16 cellular contexts compared by ENCODE assay signal in the genomic region with DNA sequence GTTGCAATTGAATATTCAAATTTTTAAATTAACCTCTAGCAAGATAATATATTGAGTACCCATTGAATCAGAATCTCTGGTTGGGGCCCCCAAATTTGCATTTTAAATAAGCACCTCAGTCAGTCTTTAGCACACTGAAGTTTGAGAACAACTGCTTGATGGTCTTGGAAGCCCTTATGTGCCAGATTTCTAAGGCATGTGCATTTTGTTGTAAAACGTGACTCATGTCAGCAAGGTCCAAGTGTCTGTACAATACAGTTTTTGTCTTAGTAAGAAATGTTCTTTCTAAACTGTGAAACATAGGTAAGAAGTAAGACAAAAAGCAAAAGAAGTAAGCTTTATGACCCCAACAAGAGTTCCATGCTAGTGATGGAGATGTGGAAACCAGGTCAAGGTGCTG. TPM values are rescaled to one million over a fixed set of nuclear protein-coding genes. Genes with fewer than 3 reads are reported as not detected.
A peak's percentile ranks its signal among the peaks of the same experiment; 100 is the strongest.
DNase-seq lines count a peak whose midpoint lies in the region; ATAC-seq and TF ChIP-seq lines count a peak whose summit lies in the region.
"Had no signal": no experiment of that assay in that cellular context is flagged by ENCODE, and none has a peak within 500 bp of the region (broad histone marks: within the 10 kb centered on the region; RNA-seq: fewer than 3 reads in every experiment).

No MANE protein-coding gene starts in this region.

- H3K79me2 ChIP-seq in GM23248 (ENCODE audit: insufficient read depth), result peaks cover 92% of the 10 kb centered on the region

- peaks cover 4% of the 10 kb centered on the region; the same call in 1 of the 2 replicates for H4K20me1 ChIP-seq in GM23248 (ENCODE audit: insufficient read depth)

- H3K9me3 ChIP-seq in GM23248 (ENCODE audit: low read depth) (no peaks in the 10 kb centered on the region), A673 (ENCODE audit: low read depth, low read length, poor library complexity, severe bottlenecking) (no peaks in the 10 kb centered on the region), ascending aorta (no peaks in the 10 kb centered on the region)

- H3K27me3 ChIP-seq in GM23248 (replicated peaks; ENCODE audit: insufficient read depth) (no peaks in the 10 kb centered on the region), A673 (replicated peaks; ENCODE audit: insufficient read depth, low read depth, low read length, poor library complexity) (no peaks in the 10 kb centered on the region), ascending aorta (no peaks in the 10 kb centered on the region)

- no peaks in the 10 kb centered on the region for H3K27me3 Mint-ChIP-seq in activated CD8-positive, alpha-beta T cell treated with anti-CD3 and anti-CD28 coated beads, Interleukin-2, amount 10 ng/mL, durations not matched to agents 7 days and 5 days (ENCODE audit: low read depth)
- no peaks in the 10 kb centered on the region for H3K27me3 Mint-ChIP-seq in activated CD8-positive, alpha-beta T cell treated with anti-CD3 and anti-CD28 coated beads for 36 hours
- H3K27me3 Mint-ChIP-seq in effector memory CD8-positive, alpha-beta T cell, result no peaks in the 10 kb centered on the region
- H3K27me3 Mint-ChIP-seq in memory B cell, result no peaks in the 10 kb centered on the region

- H3K4me1 ChIP-seq in GM23248 (ENCODE audit: insufficient read depth) (peaks cover 5% of the 10 kb centered on the region; the same call in 1 of the 2 replicates), A673 (ENCODE audit: insufficient read depth, low read length, poor library complexity, severe bottlenecking) (no peaks in the 10 kb centered on the region), ascending aorta (no peaks in the 10 kb centered on the region)

- in situ Hi-C loops in GM23248 (cut with MboI), result no loop called here

- H3K27ac ChIP-seq in GM23248, result 0 out of 2 replicates have a peak overlapping the region, but pooled peaks have one; percentile 8
- no peak overlapping the region for H3K27ac ChIP-seq in A673 (ENCODE audit: low read depth, low read length, poor library complexity, severe bottlenecking)
- H3K27ac ChIP-seq in ascending aorta, result no peak overlapping the region
- H3K27ac ChIP-seq: C4-2B had no signal

- H3K9me3 Mint-ChIP-seq in activated CD8-positive, alpha-beta T cell treated with anti-CD3 and anti-CD28 coated beads, Interleukin-2, amount 10 ng/mL, durations not matched to agents 7 days and 5 days (ENCODE audit: insufficient read depth), result no peaks in the 10 kb centered on the region
- H3K9me3 Mint-ChIP-seq in activated CD8-positive, alpha-beta T cell treated with anti-CD3 and anti-CD28 coated beads for 36 hours, result no peaks in the 10 kb centered on the region
- no peaks in the 10 kb centered on the region for H3K9me3 Mint-ChIP-seq in effector memory CD8-positive, alpha-beta T cell
- H3K9me3 Mint-ChIP-seq in memory B cell, result no peaks in the 10 kb centered on the region

- TF ChIP-seq CTCF in activated CD8-positive, alpha-beta T cell treated with anti-CD3 and anti-CD28 coated beads for 36 hours (IDR thresholded peaks at IDR 0.05), result no peak
- no peak for TF ChIP-seq CTCF in A673 (conservative IDR thresholded peaks at IDR 0.05; ENCODE audit: low read depth, low read length)
- TF ChIP-seq CTCF in ascending aorta (IDR thresholded peaks at IDR 0.05), result no peak

- peaks cover 4% of the 10 kb centered on the region for H3K4me1 Mint-ChIP-seq in activated CD8-positive, alpha-beta T cell treated with anti-CD3 and anti-CD28 coated beads, Interleukin-2, amount 10 ng/mL, durations not matched to agents 7 days and 5 days (ENCODE audit: low read depth)
- H3K4me1 Mint-ChIP-seq in activated CD8-positive, alpha-beta T cell treated with anti-CD3 and anti-CD28 coated beads for 36 hours (ENCODE audit: low read depth), result peaks cover 12% of the 10 kb centered on the region
- peaks cover 17 to 39% of the 10 kb centered on the region in 2 donors for H3K4me1 Mint-ChIP-seq in effector memory CD8-positive, alpha-beta T cell (ENCODE audit: low read depth in 2 of 2)
- peaks cover 14% of the 10 kb centered on the region for H3K4me1 Mint-ChIP-seq in memory B cell

- H3K36me3 ChIP-seq in GM23248 (ENCODE audit: low read depth) (peaks cover 14% of the 10 kb centered on the region), A673 (ENCODE audit: insufficient read depth, low read length, poor library complexity, severe bottlenecking) (peaks cover 18% of the 10 kb centered on the region), ascending aorta (peaks cover 9 to 17% of the 10 kb centered on the region in 2 donors)

- intact Hi-C loops in activated CD8-positive, alpha-beta T cell treated with anti-CD3 and anti-CD28 coated beads for 36 hours (cut with micrococcal nuclease), result no loop called here
- intact Hi-C loops in A673 (cut with micrococcal nuclease; ENCODE audit: unreplicated experiment) (no loop called here), ascending aorta (cut with DNase I) (no loop called here)

- H3K4me3 Mint-ChIP-seq in activated CD8-positive, alpha-beta T cell treated with anti-CD3 and anti-CD28 coated beads, Interleukin-2, amount 10 ng/mL, durations not matched to agents 7 days and 5 days, result no peak overlapping the region
- H3K4me3 Mint-ChIP-seq in activated CD8-positive, alpha-beta T cell treated with anti-CD3 and anti-CD28 coated beads for 36 hours, result no peak overlapping the region
- H3K4me3 Mint-ChIP-seq in effector memory CD8-positive, alpha-beta T cell, result no peak overlapping the region
- H3K4me3 Mint-ChIP-seq in memory B cell, result no peak overlapping the region

- CTCF ChIA-PET in activated CD8-positive, alpha-beta T cell treated with anti-CD3 and anti-CD28 coated beads, Interleukin-2, amount 10 ng/mL, durations not matched to agents 7 days and 5 days (lab: Charles Lee), result interaction anchor here (1.3 kb wide), 1 partner anchor 409 kb away, joined by 3 read pairs; no protein-coding TSS in a partner anchor
- CTCF ChIA-PET in activated CD8-positive, alpha-beta T cell treated with anti-CD3 and anti-CD28 coated beads for 36 hours (lab: Charles Lee), result no interaction called here
- CTCF ChIA-PET in A673 (lab: Charles Lee), result no interaction called here

- BruUV-seq in A673 (replicated peaks; lab: Mats Ljungman, UMichigan), result no TSS peak

- ATAC-seq in activated CD8-positive, alpha-beta T cell treated with anti-CD3 and anti-CD28 coated beads, Interleukin-2, amount 10 ng/mL, durations not matched to agents 7 days and 5 days, result no peak
- no peak for ATAC-seq in activated CD8-positive, alpha-beta T cell treated with anti-CD3 and anti-CD28 coated beads for 36 hours
- no peak for ATAC-seq in effector memory CD8-positive, alpha-beta T cell (replicated peaks)
- ATAC-seq in memory B cell (ENCODE audit: low read depth), result no peak

- H3K27ac Mint-ChIP-seq in activated CD8-positive, alpha-beta T cell treated with anti-CD3 and anti-CD28 coated beads, Interleukin-2, amount 10 ng/mL, durations not matched to agents 7 days and 5 days, result peak overlapping the region; percentile 56
- no peak overlapping the region for H3K27ac Mint-ChIP-seq in activated CD8-positive, alpha-beta T cell treated with anti-CD3 and anti-CD28 coated beads for 36 hours
- peak overlapping the region; percentile 41 to 54 for H3K27ac Mint-ChIP-seq in effector memory CD8-positive, alpha-beta T cell
- peak overlapping the region; percentile 29 for H3K27ac Mint-ChIP-seq in memory B cell

- H3K4me2 ChIP-seq in GM23248 (ENCODE audit: unreplicated experiment), result no peak overlapping the region

- H3K4me3 ChIP-seq in GM23248 (no peak overlapping the region), A673 (ENCODE audit: low read depth, low read length, poor library complexity, severe bottlenecking) (no peak overlapping the region), ascending aorta (no peak overlapping the region)

- POLR2A ChIA-PET in activated CD8-positive, alpha-beta T cell treated with anti-CD3 and anti-CD28 coated beads, Interleukin-2, amount 10 ng/mL, durations not matched to agents 7 days and 5 days (lab: Charles Lee), result no interaction called here
- POLR2A ChIA-PET in activated CD8-positive, alpha-beta T cell treated with anti-CD3 and anti-CD28 coated beads for 36 hours (lab: Charles Lee), result no interaction called here
- POLR2A ChIA-PET in A673 (lab: Charles Lee; ENCODE audit: low non-redundant PET), result no interaction called here

- WGBS in GM23248 (ENCODE audit: low coverage in 1 of 2, low lambda C conversion rate in 2 of 2, missing lambda C conversion rate in 2 of 2), 2 experiments, result 13 to 17% methylated on average over 1 of the region's 1 CpG

- H3K9me2 ChIP-seq in GM23248 (ENCODE audit: insufficient read depth), result no peaks in the 10 kb centered on the region

- H3K36me3 Mint-ChIP-seq in activated CD8-positive, alpha-beta T cell treated with anti-CD3 and anti-CD28 coated beads, Interleukin-2, amount 10 ng/mL, durations not matched to agents 7 days and 5 days (ENCODE audit: low read depth), result peaks cover 38% of the 10 kb centered on the region
- H3K36me3 Mint-ChIP-seq in activated CD8-positive, alpha-beta T cell treated with anti-CD3 and anti-CD28 coated beads for 36 hours (ENCODE audit: low read depth), result peaks cover 17% of the 10 kb centered on the region
- peaks cover 37% of the 10 kb centered on the region for H3K36me3 Mint-ChIP-seq in effector memory CD8-positive, alpha-beta T cell (ENCODE audit: insufficient read depth)
- peaks cover 23% of the 10 kb centered on the region for H3K36me3 Mint-ChIP-seq in memory B cell

- no peak overlapping the region for H3K9ac ChIP-seq in GM23248

- no peak overlapping the region for H2AFZ ChIP-seq in GM23248

- no peaks in the 10 kb centered on the region for H3F3A ChIP-seq in GM23248 (ENCODE audit: insufficient read depth)

- DNase-seq in activated CD8-positive, alpha-beta T cell treated with anti-CD3 and anti-CD28 coated beads, Interleukin-2, amount 10 ng/mL, durations not matched to agents 7 days and 5 days, result no peak
- no peak for DNase-seq in activated CD8-positive, alpha-beta T cell treated with anti-CD3 and anti-CD28 coated beads for 36 hours
- DNase-seq in GM23248, result peak; percentile 58
- no peak for DNase-seq in effector memory CD8-positive, alpha-beta T cell
- DNase-seq in memory B cell (ENCODE audit: low spot score in 2 of 2), result no peak
- DNase-seq in A673 (ENCODE audit: low spot score), result no peak
- DNase-seq in ascending aorta (ENCODE audit: low spot score in 2 of 2), result no peak
- no peak for DNase-seq in SHP77 (lab: John Stamatoyannopoulos, UW)
- DNase-seq: 8988T, DND-41, GDM1, GOT3, NCI-H1436 treated with DMSO at 0.1 percent for 48 hours, NCI-H2081, NCI-H524 had no signal

RNA-seq across cellular contexts. Expression of gene PHF2, which starts 59.1 kb away (rescaled TPM):
- 10 to 100 TPM; 22.1 to 23.5 TPM for total RNA-seq in activated CD8-positive, alpha-beta T cell treated with anti-CD3 and anti-CD28 coated beads, Interleukin-2, amount 10 ng/mL, durations not matched to agents 7 days and 5 days
- total RNA-seq in activated CD8-positive, alpha-beta T cell treated with anti-CD3 and anti-CD28 coated beads for 36 hours, result 10 to 100 TPM; 12.9 to 13.1 TPM
- 12.5 and 16.5 TPM in 2 replicates for total RNA-seq in GM23248 (2014; rRNA removed; shearing (Covaris generic))
- polyA plus RNA-seq in GM23248 (2016; fragmentation: Nextera tagmentation; extraction: Ambion mirVana), result 3.5 and 4.6 TPM in 2 replicates
- 32.7 and 34.5 TPM in 2 replicates for total RNA-seq in A673 (2021)
- total RNA-seq in ascending aorta, result 45.1 TPM
